1 cellular context compared by ENCODE assay signal in genomic region chr6:5672581-5673011, GRCh38.
A peak's percentile ranks its signal among the peaks of the same experiment; 100 is the strongest.
TF ChIP-seq lines count a peak whose summit lies in the region.

No MANE protein-coding gene starts in this region.

TF ChIP-seq in K562, 482 proteins besides CTCF, POLR2A, EP300 and RAD21 (continued from another document and continues in another):
- TF ChIP-seq ZNF239 (CRISPR knock-in tag; IDR thresholded peaks at IDR 0.05) (no peak), MBD2 (IDR thresholded peaks at IDR 0.05; ENCODE audit: borderline replicate concordance, low read depth) (no peak), FOSL1 (tag; conservative IDR thresholded peaks at IDR 0.05) (0 out of 2 replicates have a peak, but pooled peaks have one; percentile 33), SMAD1 (IDR thresholded peaks at IDR 0.05; ENCODE audit: low read depth, low read length, partially characterized antibody) (no peak), ETV5 (CRISPR knock-in tag; IDR thresholded peaks at IDR 0.05; ENCODE audit: low read depth) (no peak), AFF1 (IDR thresholded peaks at IDR 0.05; ENCODE audit: low read depth in 1 of 2, partially characterized antibody in 2 of 2) (no peak), ZSCAN32 (CRISPR knock-in tag; IDR thresholded peaks at IDR 0.05) (no peak), ZNF507 (tag; conservative IDR thresholded peaks at IDR 0.05) (no peak), CHD4 (IDR thresholded peaks at IDR 0.05; ENCODE audit: insufficient read depth, insufficient replicate concordance, low read depth, low read length, poor library complexity, severe bottlenecking) (no peak), NFE2 (IDR thresholded peaks at IDR 0.05; ENCODE audit: low read depth) (peak; percentile 84), GATA2 (CRISPR knock-in tag; IDR thresholded peaks at IDR 0.05) (no peak), RB1 (IDR thresholded peaks at IDR 0.05; ENCODE audit: low read depth) (no peak), MTA3 (IDR thresholded peaks at IDR 0.05; ENCODE audit: borderline replicate concordance) (no peak), RFX1 (IDR thresholded peaks at IDR 0.05) (peak; percentile 80), TRIM28 (IDR thresholded peaks at IDR 0.05) (no peak), RFX7 (CRISPR knock-in tag; IDR thresholded peaks at IDR 0.05) (no peak), ZNF23 (CRISPR knock-in tag; IDR thresholded peaks at IDR 0.05) (no peak), IFI16 (CRISPR knock-in tag; IDR thresholded peaks at IDR 0.05) (no peak), ZNF324 (CRISPR knock-in tag; IDR thresholded peaks at IDR 0.05) (no peak), NFXL1 (CRISPR knock-in tag; IDR thresholded peaks at IDR 0.05) (no peak), MEIS2 (IDR thresholded peaks at IDR 0.05; ENCODE audit: partially characterized antibody) (peak; percentile 97), ZNF41 (CRISPR knock-in tag; conservative IDR thresholded peaks at IDR 0.05) (no peak), ZNF174 (CRISPR knock-in tag; IDR thresholded peaks at IDR 0.05) (no peak), ATF7 (IDR thresholded peaks at IDR 0.05) (no peak), FOXK1 (CRISPR knock-in tag; IDR thresholded peaks at IDR 0.05; ENCODE audit: borderline replicate concordance) (no peak), ZNF274 (IDR thresholded peaks at IDR 0.05; ENCODE audit: borderline replicate concordance, low read depth, low read length) (no peak), CBX5 (IDR thresholded peaks at IDR 0.05; ENCODE audit: borderline replicate concordance, low read depth) (no peak), NFE2L1 (tag; IDR thresholded peaks at IDR 0.05; ENCODE audit: borderline replicate concordance, low read depth) (peak; percentile 33; the same call in 1 of the 2 replicates), ZFX (CRISPR knock-in tag; IDR thresholded peaks at IDR 0.05) (no peak), ZNF347 (CRISPR knock-in tag; IDR thresholded peaks at IDR 0.05; ENCODE audit: low read depth) (no peak), CHD1 (IDR thresholded peaks at IDR 0.05; ENCODE audit: low read length) (no peak), ZBTB11 (CRISPR knock-in tag; IDR thresholded peaks at IDR 0.05) (no peak), FUS (optimal IDR thresholded peaks at IDR 0.05; ENCODE audit: low read depth, low read length) (no peak), RAD51 (IDR thresholded peaks at IDR 0.05; ENCODE audit: borderline replicate concordance, low read depth) (no peak), BRCA1 (IDR thresholded peaks at IDR 0.05) (no peak), BRCA1 (CRISPR knock-in tag; IDR thresholded peaks at IDR 0.05) (no peak), PHTF2 (CRISPR knock-in tag; IDR thresholded peaks at IDR 0.05) (no peak), BHLHE40 (IDR thresholded peaks at IDR 0.05; ENCODE audit: low read length) (no peak), NBN (IDR thresholded peaks at IDR 0.05; ENCODE audit: low read depth) (no peak), MTA2 (IDR thresholded peaks at IDR 0.05; ENCODE audit: low read depth) (no peak), LARP7 (IDR thresholded peaks at IDR 0.05) (no peak), NEUROD1 (IDR thresholded peaks at IDR 0.05; ENCODE audit: borderline replicate concordance, low read depth, low read length, partially characterized antibody) (no peak), ZC3H8 (IDR thresholded peaks at IDR 0.05) (no peak), DIDO1 (tag; IDR thresholded peaks at IDR 0.05; ENCODE audit: low read depth) (no peak), DPF2 (IDR thresholded peaks at IDR 0.05) (no peak), CEBPB (tag; IDR thresholded peaks at IDR 0.05) (no peak), ZBTB33 (CRISPR knock-in tag; IDR thresholded peaks at IDR 0.05) (no peak), BRD9 (IDR thresholded peaks at IDR 0.05; ENCODE audit: low read depth, partially characterized antibody) (no peak), SRF (CRISPR knock-in tag; IDR thresholded peaks at IDR 0.05) (no peak), TFAP4 (CRISPR knock-in tag; IDR thresholded peaks at IDR 0.05; ENCODE audit: borderline replicate concordance) (no peak), MAFG (tag; conservative IDR thresholded peaks at IDR 0.05) (peak; percentile 70; the same call in 1 of the 2 replicates), E2F6 (IDR thresholded peaks at IDR 0.05; ENCODE audit: borderline replicate concordance in 1 of 2, extremely low read depth in 1 of 2, insufficient read depth in 1 of 2, insufficient read length in 1 of 2, low read depth in 1 of 2, low read length in 1 of 2, poor library complexity in 1 of 2, severe bottlenecking in 1 of 2) (no peak), STAT5A (IDR thresholded peaks at IDR 0.05; ENCODE audit: borderline replicate concordance, low read length) (no peak), RCOR1 (IDR thresholded peaks at IDR 0.05; ENCODE audit: borderline replicate concordance in 1 of 2, low read depth in 2 of 2, low read length in 2 of 2) (peak in 1 of 2 experiments; percentile 44; a peak in 1 of 4 replicates), MCM2 (IDR thresholded peaks at IDR 0.05; ENCODE audit: low read depth) (no peak)
- TF ChIP-seq, protein P1, sequence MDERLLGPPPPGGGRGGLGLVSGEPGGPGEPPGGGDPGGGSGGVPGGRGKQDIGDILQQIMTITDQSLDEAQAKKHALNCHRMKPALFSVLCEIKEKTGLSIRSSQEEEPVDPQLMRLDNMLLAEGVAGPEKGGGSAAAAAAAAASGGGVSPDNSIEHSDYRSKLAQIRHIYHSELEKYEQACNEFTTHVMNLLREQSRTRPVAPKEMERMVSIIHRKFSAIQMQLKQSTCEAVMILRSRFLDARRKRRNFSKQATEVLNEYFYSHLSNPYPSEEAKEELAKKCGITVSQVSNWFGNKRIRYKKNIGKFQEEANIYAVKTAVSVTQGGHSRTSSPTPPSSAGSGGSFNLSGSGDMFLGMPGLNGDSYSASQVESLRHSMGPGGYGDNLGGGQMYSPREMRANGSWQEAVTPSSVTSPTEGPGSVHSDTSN (CRISPR knock-in tag; IDR thresholded peaks at IDR 0.05; ENCODE audit: low read depth): no peak
- TF ChIP-seq, protein P1 (tag; conservative IDR thresholded peaks at IDR 0.05; ENCODE audit: low read depth): peak; percentile 97
- TF ChIP-seq, protein P2, sequence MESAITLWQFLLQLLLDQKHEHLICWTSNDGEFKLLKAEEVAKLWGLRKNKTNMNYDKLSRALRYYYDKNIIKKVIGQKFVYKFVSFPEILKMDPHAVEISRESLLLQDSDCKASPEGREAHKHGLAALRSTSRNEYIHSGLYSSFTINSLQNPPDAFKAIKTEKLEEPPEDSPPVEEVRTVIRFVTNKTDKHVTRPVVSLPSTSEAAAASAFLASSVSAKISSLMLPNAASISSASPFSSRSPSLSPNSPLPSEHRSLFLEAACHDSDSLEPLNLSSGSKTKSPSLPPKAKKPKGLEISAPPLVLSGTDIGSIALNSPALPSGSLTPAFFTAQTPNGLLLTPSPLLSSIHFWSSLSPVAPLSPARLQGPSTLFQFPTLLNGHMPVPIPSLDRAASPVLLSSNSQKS (CRISPR knock-in tag; IDR thresholded peaks at IDR 0.05): no peak
- TF ChIP-seq, protein P3, sequence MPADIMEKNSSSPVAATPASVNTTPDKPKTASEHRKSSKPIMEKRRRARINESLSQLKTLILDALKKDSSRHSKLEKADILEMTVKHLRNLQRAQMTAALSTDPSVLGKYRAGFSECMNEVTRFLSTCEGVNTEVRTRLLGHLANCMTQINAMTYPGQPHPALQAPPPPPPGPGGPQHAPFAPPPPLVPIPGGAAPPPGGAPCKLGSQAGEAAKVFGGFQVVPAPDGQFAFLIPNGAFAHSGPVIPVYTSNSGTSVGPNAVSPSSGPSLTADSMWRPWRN (IDR thresholded peaks at IDR 0.05; ENCODE audit: low read depth): no peak
- TF ChIP-seq, protein P4, sequence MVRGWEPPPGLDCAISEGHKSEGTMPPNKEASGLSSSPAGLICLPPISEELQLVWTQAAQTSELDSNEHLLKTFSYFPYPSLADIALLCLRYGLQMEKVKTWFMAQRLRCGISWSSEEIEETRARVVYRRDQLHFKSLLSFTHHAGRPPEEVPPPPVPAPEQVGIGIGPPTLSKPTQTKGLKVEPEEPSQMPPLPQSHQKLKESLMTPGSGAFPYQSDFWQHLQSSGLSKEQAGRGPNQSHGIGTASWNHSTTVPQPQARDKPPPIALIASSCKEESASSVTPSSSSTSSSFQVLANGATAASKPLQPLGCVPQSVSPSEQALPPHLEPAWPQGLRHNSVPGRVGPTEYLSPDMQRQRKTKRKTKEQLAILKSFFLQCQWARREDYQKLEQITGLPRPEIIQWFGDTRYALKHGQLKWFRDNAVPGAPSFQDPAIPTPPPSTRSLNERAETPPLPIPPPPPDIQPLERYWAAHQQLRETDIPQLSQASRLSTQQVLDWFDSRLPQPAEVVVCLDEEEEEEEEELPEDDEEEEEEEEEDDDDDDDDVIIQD (CRISPR knock-in tag; IDR thresholded peaks at IDR 0.05): no peak
